Comparison of ENCODE assay signal across 9 cellular contexts in genomic region chr6:167153523-167153959, GRCh38. TPM values are rescaled to one million over a fixed set of nuclear protein-coding genes. Genes with fewer than 3 reads are reported as not detected.
DNase-seq lines count a peak whose midpoint lies in the region; ATAC-seq, FAIRE-seq and TF ChIP-seq lines count a peak whose summit lies in the region.
"Had no signal": no experiment of that assay in that cellular context is flagged by ENCODE, and none has a peak within 500 bp of the region (broad histone marks: within the 10 kb centered on the region; RNA-seq: fewer than 3 reads in every experiment).

No MANE protein-coding gene starts in this region.

- H3K4me3 ChIP-seq in lower lobe of right lung = peak overlapping the region; percentile 27

- no peak for TF ChIP-seq CTCF in lower lobe of right lung (IDR thresholded peaks at IDR 0.05)

- H3K27ac ChIP-seq in lower lobe of right lung = no peak overlapping the region

- peaks cover 28% of the 10 kb centered on the region for H3K4me1 Mint-ChIP-seq in activated naive CD8-positive, alpha-beta T cell treated with anti-CD3 and anti-CD28 coated beads, Interleukin-2, amount 50 U/mL, for 24 hours
- H3K4me1 Mint-ChIP-seq in activated naive CD8-positive, alpha-beta T cell treated with anti-CD3 and anti-CD28 coated beads for 36 hours = peaks cover 11% of the 10 kb centered on the region

- H3K4me1 ChIP-seq in lower lobe of right lung = no peaks in the 10 kb centered on the region

- peaks cover 2% of the 10 kb centered on the region for H3K27me3 Mint-ChIP-seq in activated naive CD8-positive, alpha-beta T cell treated with anti-CD3 and anti-CD28 coated beads, Interleukin-2, amount 50 U/mL, for 24 hours
- H3K27me3 Mint-ChIP-seq in activated naive CD8-positive, alpha-beta T cell treated with anti-CD3 and anti-CD28 coated beads for 36 hours = no peaks in the 10 kb centered on the region

- FAIRE-seq in RCC 7860 (lab: Jason Lieb, UNC) = no peak

- no peaks in the 10 kb centered on the region for H3K36me3 ChIP-seq in lower lobe of right lung

- no peak for ATAC-seq in activated naive CD8-positive, alpha-beta T cell treated with anti-CD3 and anti-CD28 coated beads, Interleukin-2, amount 50 U/mL, for 24 hours
- ATAC-seq in HG02885 (IDR thresholded peaks at IDR 0.05; ENCODE audit: poor library complexity, unreplicated experiment) (peak; percentile 57), lower lobe of right lung (no peak)

- DNase-seq in activated naive CD8-positive, alpha-beta T cell treated with anti-CD3 and anti-CD28 coated beads, Interleukin-2, amount 50 U/mL, for 24 hours = no peak
- no peak for DNase-seq in activated naive CD8-positive, alpha-beta T cell treated with anti-CD3 and anti-CD28 coated beads for 36 hours
- DNase-seq in RCC 7860 (ENCODE audit: low spot score) (peak; percentile 43), lower lobe of right lung (no peak), NCI-H2081 (lab: John Stamatoyannopoulos, UW) (no peak), NCI-H446 (lab: John Stamatoyannopoulos, UW) (no peak), NCI-H1436 treated with DMSO at 0.1 percent for 48 hours (lab: John Stamatoyannopoulos, UW) (no peak)

- no peaks in the 10 kb centered on the region for H3K9me3 ChIP-seq in lower lobe of right lung

- no peaks in the 10 kb centered on the region for H3K27me3 ChIP-seq in lower lobe of right lung (ENCODE audit: low read depth)

- H3K27ac Mint-ChIP-seq in activated naive CD8-positive, alpha-beta T cell treated with anti-CD3 and anti-CD28 coated beads, Interleukin-2, amount 50 U/mL, for 24 hours = no peak overlapping the region
- H3K27ac Mint-ChIP-seq in activated naive CD8-positive, alpha-beta T cell treated with anti-CD3 and anti-CD28 coated beads for 36 hours = no peak overlapping the region

- no peaks in the 10 kb centered on the region for H3K9me3 Mint-ChIP-seq in activated naive CD8-positive, alpha-beta T cell treated with anti-CD3 and anti-CD28 coated beads, Interleukin-2, amount 50 U/mL, for 24 hours
- no peaks in the 10 kb centered on the region for H3K9me3 Mint-ChIP-seq in activated naive CD8-positive, alpha-beta T cell treated with anti-CD3 and anti-CD28 coated beads for 36 hours

- H3K36me3 Mint-ChIP-seq in activated naive CD8-positive, alpha-beta T cell treated with anti-CD3 and anti-CD28 coated beads, Interleukin-2, amount 50 U/mL, for 24 hours (ENCODE audit: low read depth) = no peaks in the 10 kb centered on the region
- H3K36me3 Mint-ChIP-seq in activated naive CD8-positive, alpha-beta T cell treated with anti-CD3 and anti-CD28 coated beads for 36 hours = no peaks in the 10 kb centered on the region

- peak overlapping the region; percentile 61 for H3K4me3 Mint-ChIP-seq in activated naive CD8-positive, alpha-beta T cell treated with anti-CD3 and anti-CD28 coated beads, Interleukin-2, amount 50 U/mL, for 24 hours
- no peak overlapping the region for H3K4me3 Mint-ChIP-seq in activated naive CD8-positive, alpha-beta T cell treated with anti-CD3 and anti-CD28 coated beads for 36 hours

- intact Hi-C loops in lower lobe of right lung (cut with DNase I) = no loop called here

RNA-seq across cellular contexts. Expression of gene GPR31, which starts 4.2 kb away (rescaled TPM):
- not detected for total RNA-seq in activated naive CD8-positive, alpha-beta T cell treated with anti-CD3 and anti-CD28 coated beads for 36 hours
- not detected for total RNA-seq in lower lobe of right lung
- total RNA-seq: mononuclear cell had no signal

RNA-seq across cellular contexts. Expression of gene CCR6, which starts 30.6 kb away (rescaled TPM):
- total RNA-seq in activated naive CD8-positive, alpha-beta T cell treated with anti-CD3 and anti-CD28 coated beads for 36 hours = under 1 TPM in 1 of 2 experiments, not detected in 1; 0.44 TPM
- total RNA-seq in lower lobe of right lung = 0.83 TPM
